In the genomic region with DNA sequence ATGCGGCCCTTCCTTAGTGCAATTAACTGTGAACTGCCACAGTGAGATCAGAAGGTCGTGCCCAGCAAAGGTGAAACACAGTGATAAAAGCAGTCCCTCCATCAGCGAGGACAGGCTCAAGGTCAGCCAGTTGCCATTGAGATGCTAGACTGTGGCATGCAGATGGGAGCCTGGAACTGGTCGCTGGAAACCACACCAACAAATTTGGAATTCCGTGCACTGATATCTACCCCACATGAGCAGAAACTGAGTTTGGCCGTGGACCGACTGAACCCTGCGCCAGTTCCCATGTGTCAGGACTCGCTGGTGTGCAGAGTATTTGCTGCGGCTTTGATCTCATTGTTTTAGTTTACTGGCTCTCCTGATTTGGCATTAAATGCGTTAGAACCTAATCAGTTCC, we compare ENCODE assay signal across 31 cellular contexts.
"Had no signal": no experiment of that assay in that cellular context is flagged by ENCODE, and none has a peak within 500 bp of the region (broad histone marks: within the 10 kb centered on the region; RNA-seq: fewer than 3 reads in every experiment).

No MANE protein-coding gene starts in this region.

- H3K36me3 Mint-ChIP-seq: activated naive CD4-positive, alpha-beta T cell treated with anti-CD3 and anti-CD28 coated beads, Interleukin-2, amount 50 U/mL, for 72 hours had no signal

- H3K9me3 ChIP-seq: ascending aorta, body of pancreas, SJSA1 had no signal

- H3K4me3 Mint-ChIP-seq: activated CD8-positive, alpha-beta T cell treated with anti-CD3 and anti-CD28 coated beads, Interleukin-2, amount 10 ng/mL, durations not matched to agents 7 days and 5 days; activated naive CD8-positive, alpha-beta T cell treated with anti-CD3 and anti-CD28 coated beads, Interleukin-2, amount 50 U/mL, for 24 hours; activated T-cell treated with anti-CD3 and anti-CD28 coated beads, Interleukin-2, amount 50 U/mL, for 24 hours; activated T-helper 1 cell treated with anti-CD3 and anti-CD28 coated beads, Interleukin-12 subunit alpha, Interleukin-12 subunit beta, Interleukin-2, Interleukin-4 antibody, amounts not matched to agents 30 ng/mL and 10 ng/mL and 1 ng/mL, durations not matched to agents 14 hours and 24 hours and 36 hours; T-helper 2 cell treated with Interferon-gamma antibody and Interleukin-4, amounts not matched to agents 5 μg/mL and 100 μg/mL, for 36 hours had no signal

- H3K9me3 Mint-ChIP-seq: activated naive CD4-positive, alpha-beta T cell treated with anti-CD3 and anti-CD28 coated beads, Interleukin-2, amount 50 U/mL, for 72 hours; activated naive CD8-positive, alpha-beta T cell treated with anti-CD3 and anti-CD28 coated beads, Interleukin-2, amount 50 U/mL, for 24 hours; activated T-cell treated with anti-CD3 and anti-CD28 coated beads, Interleukin-2, amount 50 U/mL, for 24 hours; activated T-helper 1 cell treated with anti-CD3 and anti-CD28 coated beads, Interleukin-12 subunit alpha, Interleukin-12 subunit beta, Interleukin-2, Interleukin-4 antibody, amounts not matched to agents 30 ng/mL and 10 ng/mL and 1 ng/mL, durations not matched to agents 14 hours and 24 hours and 36 hours; T-helper 2 cell treated with Interferon-gamma antibody and Interleukin-4, amounts not matched to agents 5 μg/mL and 100 μg/mL, for 36 hours had no signal

- H3K27ac ChIP-seq: ascending aorta, body of pancreas, SJSA1 had no signal

- H3K36me3 ChIP-seq: ascending aorta, SJSA1 had no signal

- ATAC-seq: activated CD4-positive, CD25-positive, alpha-beta regulatory T cell treated with anti-CD3 and anti-CD28 coated beads, Interleukin-2, amount 50 U/mL, for 24 hours; activated CD8-positive, alpha-beta T cell treated with anti-CD3 and anti-CD28 coated beads, Interleukin-2, amount 10 ng/mL, durations not matched to agents 7 days and 5 days; activated naive CD4-positive, alpha-beta T cell treated with anti-CD3 and anti-CD28 coated beads, Interleukin-2, amount 50 U/mL, for 72 hours; activated naive CD8-positive, alpha-beta T cell treated with anti-CD3 and anti-CD28 coated beads, Interleukin-2, amount 50 U/mL, for 24 hours; body of pancreas; Panc1; SK-N-SH treated with all-trans-retinoic acid at 6 μM for 48 hours had no signal

- H3K27me3 Mint-ChIP-seq: activated naive CD8-positive, alpha-beta T cell treated with anti-CD3 and anti-CD28 coated beads, Interleukin-2, amount 50 U/mL, for 24 hours; activated T-cell treated with anti-CD3 and anti-CD28 coated beads, Interleukin-2, amount 50 U/mL, for 24 hours had no signal

- H3K27me3 ChIP-seq: ascending aorta, body of pancreas, SJSA1 had no signal

- H3K4me1 ChIP-seq: ascending aorta, body of pancreas, SJSA1 had no signal

- DNase-seq: activated CD4-positive, alpha-beta T cell treated with anti-CD3 and anti-CD28 coated beads for 4 hours; activated CD4-positive, alpha-beta T cell treated with anti-CD3 and anti-CD28 coated beads, Interleukin-2, amount 50 U/mL, for 4 hours; activated CD8-positive, alpha-beta T cell treated with anti-CD3 and anti-CD28 coated beads, Interleukin-2, amount 10 ng/mL, durations not matched to agents 7 days and 5 days; activated effector memory CD4-positive, alpha-beta T cell treated with Interleukin-2 at 50 U/mL for 16 hours; activated naive CD4-positive, alpha-beta T cell; activated naive CD8-positive, alpha-beta T cell treated with anti-CD3 and anti-CD28 coated beads, Interleukin-2, amount 50 U/mL, for 24 hours; activated T-cell treated with anti-CD3 and anti-CD28 coated beads, Interleukin-2, amount 50 U/mL, for 24 hours; amniotic stem cell; body of pancreas; MM.1S; NCI-H1105; NCI-H1436; NCI-H1694 treated with DMSO at 0.1 percent for 48 hours; NCI-H2029 treated with DMSO at 0.1 percent for 48 hours; NCI-H345; NCI-H510A; NCI-H526 treated with DMSO at 0.1 percent for 48 hours; NCI-H82; NK-92 treated with Interleukin-12 subunit alpha and Interleukin-12 subunit beta, amount 100 ng/mL, for 24 hours; OCI-M1; RPMI8226; SHP77; SW 1271 had no signal

- H3K4me3 ChIP-seq: ascending aorta, body of pancreas, SJSA1 had no signal

- H3K27ac Mint-ChIP-seq: activated CD8-positive, alpha-beta T cell treated with anti-CD3 and anti-CD28 coated beads, Interleukin-2, amount 10 ng/mL, durations not matched to agents 7 days and 5 days; activated naive CD4-positive, alpha-beta T cell treated with anti-CD3 and anti-CD28 coated beads, Interleukin-2, amount 50 U/mL, for 72 hours; activated naive CD8-positive, alpha-beta T cell treated with anti-CD3 and anti-CD28 coated beads, Interleukin-2, amount 50 U/mL, for 24 hours; activated T-cell treated with anti-CD3 and anti-CD28 coated beads, Interleukin-2, amount 50 U/mL, for 24 hours; activated T-helper 1 cell treated with anti-CD3 and anti-CD28 coated beads, Interleukin-12 subunit alpha, Interleukin-12 subunit beta, Interleukin-2, Interleukin-4 antibody, amounts not matched to agents 30 ng/mL and 10 ng/mL and 1 ng/mL, durations not matched to agents 14 hours and 24 hours and 36 hours; T-helper 2 cell treated with Interferon-gamma antibody and Interleukin-4, amounts not matched to agents 5 μg/mL and 100 μg/mL, for 36 hours had no signal
